16 cellular contexts compared by ENCODE assay signal in the genomic region with DNA sequence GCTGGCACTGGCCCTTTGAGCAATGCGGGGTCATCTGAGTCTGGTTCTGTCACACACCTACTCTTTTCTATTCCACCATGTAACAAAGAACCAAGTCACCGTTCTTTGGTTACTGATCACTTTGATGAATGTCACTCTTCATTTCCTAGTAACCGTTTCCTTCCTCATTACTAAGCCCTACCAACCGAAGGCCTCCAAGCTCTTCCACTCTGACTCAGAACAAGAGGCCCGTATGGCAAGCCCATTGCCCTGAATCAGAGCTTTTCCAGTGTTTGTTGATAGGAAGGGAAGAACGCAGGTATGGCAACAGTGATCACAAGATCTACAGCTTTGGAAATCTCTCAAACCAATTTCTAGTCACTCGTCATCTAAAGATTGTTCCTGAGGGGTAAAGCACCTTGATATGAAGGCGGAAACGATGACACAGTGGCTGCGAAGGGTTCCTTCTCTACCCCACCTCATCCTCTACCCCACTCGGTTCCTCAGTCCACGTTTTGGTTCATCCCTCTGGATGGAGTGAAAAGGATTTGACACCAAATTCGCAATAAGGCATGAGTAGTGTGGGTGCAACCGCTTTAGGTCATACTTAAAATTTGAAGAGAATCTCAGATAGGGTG. TPM values are rescaled to one million over a fixed set of nuclear protein-coding genes. Genes with fewer than 3 reads are reported as not detected.
A peak's percentile ranks its signal among the peaks of the same experiment; 100 is the strongest.
DNase-seq lines count a peak whose midpoint lies in the region; ATAC-seq and TF ChIP-seq lines count a peak whose summit lies in the region.
"Had no signal": no experiment of that assay in that cellular context is flagged by ENCODE, and none has a peak within 500 bp of the region (broad histone marks: within the 10 kb centered on the region; RNA-seq: fewer than 3 reads in every experiment).

No MANE protein-coding gene starts in this region.

- no peak overlapping the region for H3K4me2 ChIP-seq in Karpas-422 (ENCODE audit: low read depth, low read length, poor library complexity, severe bottlenecking)

- no peak overlapping the region for H3K4me3 ChIP-seq in CD8-positive, alpha-beta T cell (ENCODE audit: low read depth, low read length)
- H3K4me3 ChIP-seq in effector memory CD4-positive, alpha-beta T cell (ENCODE audit: insufficient read depth, low read depth, low read length, poor library complexity, severe bottlenecking) = no peak overlapping the region
- H3K4me3 ChIP-seq in Karpas-422 (ENCODE audit: low read length) = no peak overlapping the region
- H3K4me3 ChIP-seq: prostate gland had no signal

- no peaks in the 10 kb centered on the region for H3K9me3 ChIP-seq in CD8-positive, alpha-beta T cell (ENCODE audit: low read length)
- H3K9me3 ChIP-seq in effector memory CD4-positive, alpha-beta T cell (ENCODE audit: control insufficient read depth, low read length) = no peaks in the 10 kb centered on the region
- no peaks in the 10 kb centered on the region for H3K9me3 ChIP-seq in Karpas-422 (ENCODE audit: low read length)
- H3K9me3 ChIP-seq: prostate gland had no signal

- intact Hi-C loops in CD8-positive, alpha-beta T cell (cut with DNase I, micrococcal nuclease) = loop anchor here in 1 of 2 experiments (5.0 kb wide), 1 partner anchor 42 kb away; no protein-coding TSS in a partner anchor

- H3K27ac ChIP-seq in CD8-positive, alpha-beta T cell (ENCODE audit: low read depth, low read length) = no peak overlapping the region
- peak overlapping the region; percentile 71 for H3K27ac ChIP-seq in effector memory CD4-positive, alpha-beta T cell (ENCODE audit: insufficient read depth, low read length, poor library complexity, severe bottlenecking)
- H3K27ac ChIP-seq in Karpas-422 (ENCODE audit: low read length) = no peak overlapping the region
- H3K27ac ChIP-seq: C4-2B, prostate gland had no signal

- H3K27ac Mint-ChIP-seq in CD8-positive, alpha-beta T cell = no peak overlapping the region
- H3K27ac Mint-ChIP-seq: brain had no signal

- no peaks in the 10 kb centered on the region for H3K27me3 Mint-ChIP-seq in CD8-positive, alpha-beta T cell (ENCODE audit: low read depth)

- no peak overlapping the region for H3K9ac ChIP-seq in Karpas-422 (ENCODE audit: low read length)

- peaks cover 63% of the 10 kb centered on the region for H3K4me1 Mint-ChIP-seq in CD8-positive, alpha-beta T cell (ENCODE audit: low read depth)
- H3K4me1 Mint-ChIP-seq: brain had no signal

- H3K9me2 ChIP-seq in Karpas-422 (replicated peaks; ENCODE audit: insufficient read depth, low read length) = no peaks in the 10 kb centered on the region

- H3K4me1 ChIP-seq in CD8-positive, alpha-beta T cell (ENCODE audit: insufficient read depth, low read length) = peaks cover 57% of the 10 kb centered on the region
- H3K4me1 ChIP-seq in effector memory CD4-positive, alpha-beta T cell (ENCODE audit: control insufficient read depth, insufficient read depth, low read length, poor library complexity, severe bottlenecking) = peaks cover 13% of the 10 kb centered on the region
- H3K4me1 ChIP-seq in Karpas-422 (ENCODE audit: low read length) = no peaks in the 10 kb centered on the region
- H3K4me1 ChIP-seq: prostate gland had no signal

- H3K36me3 ChIP-seq in CD8-positive, alpha-beta T cell (ENCODE audit: insufficient read depth, low read length) = no peaks in the 10 kb centered on the region
- H3K36me3 ChIP-seq in effector memory CD4-positive, alpha-beta T cell (ENCODE audit: control insufficient read depth, insufficient read depth, low read length) = no peaks in the 10 kb centered on the region
- H3K36me3 ChIP-seq in Karpas-422 (ENCODE audit: insufficient read depth, low read length) = no peaks in the 10 kb centered on the region
- H3K36me3 ChIP-seq: prostate gland had no signal

- DNase-seq in CD8-positive, alpha-beta T cell = no peak
- DNase-seq in NOMO-1 treated with DMSO at 0.1 percent for 48 hours (lab: John Stamatoyannopoulos, UW; ENCODE audit: unreplicated experiment) = peak; percentile 70
- DNase-seq in activated CD4-positive, alpha-beta T cell treated with anti-CD3 and anti-CD28 coated beads, Interleukin-2, amount 50 U/mL, for 48 hours = peak; percentile 42 to 56
- peak in 1 of 3 donors; percentile 32 for DNase-seq in effector memory CD4-positive, alpha-beta T cell
- no peak for DNase-seq in amniotic stem cell (lab: John Stamatoyannopoulos, UW)
- DNase-seq in Karpas-422 = no peak
- DNase-seq: EL, left colon, NCI-H1417, NCI-H345 had no signal

- no peaks in the 10 kb centered on the region for H4K20me1 ChIP-seq in Karpas-422 (ENCODE audit: insufficient read depth, low read depth, low read length)

- no peak for TF ChIP-seq CTCF in CD8-positive, alpha-beta T cell (IDR thresholded peaks at IDR 0.05)

- no peaks in the 10 kb centered on the region for H3K79me2 ChIP-seq in Karpas-422 (ENCODE audit: low read length)

- no peak overlapping the region for H2AFZ ChIP-seq in Karpas-422 (ENCODE audit: low read length)

- no peaks in the 10 kb centered on the region for H3K36me3 Mint-ChIP-seq in CD8-positive, alpha-beta T cell
- H3K36me3 Mint-ChIP-seq: brain had no signal

- no peaks in the 10 kb centered on the region for H3K27me3 ChIP-seq in CD8-positive, alpha-beta T cell (ENCODE audit: insufficient read depth, low read length)
- H3K27me3 ChIP-seq in effector memory CD4-positive, alpha-beta T cell (replicated peaks; ENCODE audit: control insufficient read depth, insufficient read depth, low read length, poor library complexity, severe bottlenecking) = no peaks in the 10 kb centered on the region
- H3K27me3 ChIP-seq in Karpas-422 (ENCODE audit: low read length) = no peaks in the 10 kb centered on the region

- ATAC-seq in CD8-positive, alpha-beta T cell = peak; percentile 24
- ATAC-seq in GM21367 (IDR thresholded peaks at IDR 0.05; ENCODE audit: unreplicated experiment) (no peak), HG03432 (IDR thresholded peaks at IDR 0.05; ENCODE audit: unreplicated experiment) (no peak)
- ATAC-seq: left colon, Panc1 had no signal

- CTCF ChIA-PET in CD8-positive, alpha-beta T cell (lab: Charles Lee) = interaction anchor here (1.0 to 2.6 kb wide), 2 partner anchors 9 to 12 kb away, joined by 3 to 6 read pairs; no protein-coding TSS in a partner anchor

- no peaks in the 10 kb centered on the region for H3K9me3 Mint-ChIP-seq in CD8-positive, alpha-beta T cell

- H3K4me3 Mint-ChIP-seq in CD8-positive, alpha-beta T cell = no peak overlapping the region
- H3K4me3 Mint-ChIP-seq: brain had no signal

- POLR2A ChIA-PET in CD8-positive, alpha-beta T cell (lab: Charles Lee) = no interaction called here

RNA-seq across cellular contexts. Expression of a gene that starts 28.0 kb away (rescaled TPM):
- total RNA-seq in CD8-positive, alpha-beta T cell = 1 to 10 TPM; 1.2 to 1.5 TPM
- total RNA-seq in Karpas-422 (2014; rRNA removed; shearing (Covaris generic); ENCODE audit: low replicate concordance) = not detected in 2 replicates
- total RNA-seq: prostate gland had no signal

Comparison
In these comparisons a context has a peak if more than half of its experiments do, and no peak if none do; other contexts are left out.
1. DNase-seq: peak in NOMO-1 treated with DMSO at 0.1 percent for 48 hours (single experiment) and activated CD4-positive, alpha-beta T cell treated with anti-CD3 and anti-CD28 coated beads, Interleukin-2, amount 50 U/mL, for 48 hours (2 of 2); none in CD8-positive, alpha-beta T cell (0 of 7), amniotic stem cell (single experiment) and Karpas-422 (single experiment).